ENCODE assay signal across 28 cellular contexts in the genomic region with DNA sequence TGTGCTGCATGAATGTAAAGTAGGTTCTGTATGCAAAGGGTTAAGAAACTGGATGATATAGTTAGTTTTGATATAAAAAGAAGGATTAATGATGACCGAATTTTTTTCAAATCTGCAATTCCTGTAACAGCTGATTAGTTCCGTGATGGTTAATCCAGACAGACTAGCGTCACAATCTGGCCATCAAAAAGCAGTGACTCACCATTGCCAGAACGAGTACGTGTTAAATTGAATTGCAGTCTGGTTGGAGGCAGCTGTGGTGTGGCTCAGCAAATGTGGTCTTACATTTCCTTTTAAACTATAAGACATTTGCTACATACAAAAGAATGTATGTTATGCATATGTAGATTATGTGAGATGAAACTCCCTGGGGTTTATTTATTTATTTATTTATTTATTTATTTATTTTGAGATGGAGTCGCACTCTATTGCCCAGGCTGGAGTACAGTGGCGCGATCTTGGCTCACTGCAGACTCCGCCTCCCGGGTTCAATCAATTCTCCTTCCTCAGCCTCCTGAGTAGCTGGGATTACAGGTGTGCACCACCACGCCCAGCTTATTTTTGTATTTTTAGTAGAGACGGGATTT.
DNase-seq lines count a peak whose midpoint lies in the region; ATAC-seq and TF ChIP-seq lines count a peak whose summit lies in the region.
"Had no signal": no experiment of that assay in that cellular context is flagged by ENCODE, and none has a peak within 500 bp of the region (broad histone marks: within the 10 kb centered on the region; RNA-seq: fewer than 3 reads in every experiment).

No MANE protein-coding gene starts in this region.

- intact Hi-C loops in heart right ventricle (cut with DNase I), result no loop called here
- intact Hi-C loops in left ventricle myocardium superior (cut with micrococcal nuclease), result no loop called here

- H3K36me3 ChIP-seq in heart right ventricle (peaks cover 0 to 7% (median 0%) of the 10 kb centered on the region in 9 donors), smooth muscle cell (ENCODE audit: low read depth) (no peaks in the 10 kb centered on the region)
- H3K36me3 ChIP-seq: right lobe of liver, SJSA1, thyroid gland had no signal

- H3K4me1 ChIP-seq in heart right ventricle, result peaks cover 7 to 95% (median 51%) of the 10 kb centered on the region in 9 donors
- no peaks in the 10 kb centered on the region for H3K4me1 ChIP-seq in smooth muscle cell (ENCODE audit: low read depth)
- H3K4me1 ChIP-seq: body of pancreas, foreskin keratinocyte, right lobe of liver, SJSA1 had no signal

- H3K9me3 ChIP-seq in heart right ventricle (no peaks in the 10 kb centered on the region), smooth muscle cell (replicated peaks; ENCODE audit: low read depth) (no peaks in the 10 kb centered on the region)
- H3K9me3 ChIP-seq: body of pancreas, right lobe of liver, thyroid gland had no signal

- no peak for TF ChIP-seq CTCF in heart right ventricle (IDR thresholded peaks at IDR 0.05)
- no peak for TF ChIP-seq CTCF in fibroblast of mammary gland (conservative IDR thresholded peaks at IDR 0.05; ENCODE audit: control insufficient read depth, insufficient read depth, low read depth, low read length)
- TF ChIP-seq CTCF in smooth muscle cell (IDR thresholded peaks at IDR 0.05; ENCODE audit: borderline replicate concordance, insufficient read depth, poor library complexity, severe bottlenecking), result no peak

- H4K20me1 ChIP-seq in smooth muscle cell (ENCODE audit: low read depth), result no peaks in the 10 kb centered on the region

- H3K79me2 ChIP-seq in smooth muscle cell (ENCODE audit: low read depth), result no peaks in the 10 kb centered on the region

- H3K9ac ChIP-seq in smooth muscle cell (ENCODE audit: low read depth), result peak overlapping the region; percentile 57
- H3K9ac ChIP-seq: KMS-11 had no signal

- no peak for DNase-seq in heart right ventricle
- DNase-seq in left ventricle myocardium superior, result no peak
- peak; percentile 0 for DNase-seq in LHCN-M2 (ENCODE audit: low read depth)
- DNase-seq in fibroblast of mammary gland (ENCODE audit: low read depth), result peak; percentile 8
- no peak for DNase-seq in smooth muscle cell (lab: John Stamatoyannopoulos, UW; ENCODE audit: unreplicated experiment)
- DNase-seq in UCSD-AML1 (lab: John Stamatoyannopoulos, UW; ENCODE audit: unreplicated experiment), result no peak
- no peak for DNase-seq in NCI-H748 treated with DMSO at 0.1 percent for 48 hours (lab: John Stamatoyannopoulos, UW)
- DNase-seq: activated CD4-positive, alpha-beta T cell treated with anti-CD3 and anti-CD28 coated beads for 4 hours; activated CD8-positive, alpha-beta memory T cell treated with anti-CD3 and anti-CD28 coated beads for 24 hours; activated gamma-delta T cell; activated naive CD8-positive, alpha-beta T cell treated with anti-CD3 and anti-CD28 coated beads, Interleukin-2, amount 50 U/mL, for 24 hours; activated T-cell treated with anti-CD3 and anti-CD28 coated beads, Interleukin-2, amount 50 U/mL, for 1 hour; CD4-positive, alpha-beta memory T cell; DMS79; foreskin keratinocyte; H9; midbrain; NCI-H2029; right lobe of liver; stimulated activated CD4-positive, alpha-beta T cell treated with anti-CD3 and anti-CD28 coated beads, Interleukin-15, amount 100 ng/mL, for 24 hours; T-helper 17 cell; thyroid gland had no signal

- H3K27me3 ChIP-seq in heart right ventricle, result no peaks in the 10 kb centered on the region
- H3K27me3 ChIP-seq in smooth muscle cell (ENCODE audit: low read depth), result no peaks in the 10 kb centered on the region
- H3K27me3 ChIP-seq: body of pancreas, foreskin keratinocyte, right lobe of liver, SJSA1, thyroid gland had no signal

- no peak overlapping the region for H2AFZ ChIP-seq in smooth muscle cell (ENCODE audit: low read depth)

- H3K4me2 ChIP-seq in smooth muscle cell, result peak overlapping the region; percentile 33
- H3K4me2 ChIP-seq: KMS-11 had no signal

- ATAC-seq in heart right ventricle (peak in 2 of 8 donors; percentile 43 to 50), left ventricle myocardium superior (no peak), GM19463 (IDR thresholded peaks at IDR 0.05; ENCODE audit: unreplicated experiment) (no peak)
- ATAC-seq: activated naive CD8-positive, alpha-beta T cell treated with anti-CD3 and anti-CD28 coated beads, Interleukin-2, amount 50 U/mL, for 24 hours; body of pancreas; foreskin keratinocyte; natural killer cell treated with Interleukin-12 subunit alpha and Interleukin-12 subunit beta and Interleukin-15 and Interleukin-18, amount 100 ng/mL, for 72 hours; right lobe of liver; T-helper 17 cell had no signal

- WGBS in heart right ventricle, 2 donors, result 57 to 65% methylated on average over 12 of the region's 12 CpGs
- 58% methylated on average over 12 of the region's 12 CpGs for WGBS in smooth muscle cell (ENCODE audit: low lambda C conversion rate)

- H3K27ac ChIP-seq in heart right ventricle (peak overlapping the region in 7 of 10 donors; percentile 25 to 62 (median 47)), smooth muscle cell (ENCODE audit: low read depth) (peak overlapping the region; percentile 74)
- H3K27ac ChIP-seq: body of pancreas, epithelial cell of prostate, foreskin keratinocyte, KMS-11, right lobe of liver, SJSA1, thyroid gland had no signal

- peaks cover 11% of the 10 kb centered on the region for H3F3A ChIP-seq in smooth muscle cell (ENCODE audit: low read depth)

- H3K4me3 ChIP-seq in heart right ventricle (no peak overlapping the region), fibroblast of mammary gland (ENCODE audit: control insufficient read depth, low read depth, low read length) (no peak overlapping the region), smooth muscle cell (no peak overlapping the region)
- H3K4me3 ChIP-seq: body of pancreas, right lobe of liver, SJSA1, thyroid gland had no signal

Comparison
In these comparisons a context has a peak if more than half of its experiments do, and no peak if none do; other contexts are left out.
1. DNase-seq: peak in LHCN-M2 (single experiment) and fibroblast of mammary gland (single experiment); none in heart right ventricle (0 of 2), left ventricle myocardium superior (single experiment), smooth muscle cell (single experiment), UCSD-AML1 (single experiment) and NCI-H748 treated with DMSO at 0.1 percent for 48 hours (single experiment).